In genomic region chr19:38690832-38691231, GRCh38 we compare ENCODE assay signal across 14 cellular contexts. TPM values are rescaled to one million over a fixed set of nuclear protein-coding genes. Genes with fewer than 3 reads are reported as not detected.
DNase-seq lines count a peak whose midpoint lies in the region; ATAC-seq and TF ChIP-seq lines count a peak whose summit lies in the region.
"Had no signal": no experiment of that assay in that cellular context is flagged by ENCODE, and none has a peak within 500 bp of the region (broad histone marks: within the 10 kb centered on the region; RNA-seq: fewer than 3 reads in every experiment).

No MANE protein-coding gene starts in this region.

- TF ChIP-seq CTCF in heart left ventricle (IDR thresholded peaks at IDR 0.05), result no peak
- no peak for TF ChIP-seq CTCF in neural crest cell (conservative IDR thresholded peaks at IDR 0.05)
- no peak for TF ChIP-seq CTCF in uterus (IDR thresholded peaks at IDR 0.05)
- TF ChIP-seq CTCF in GM13976 (IDR thresholded peaks at IDR 0.05; ENCODE audit: borderline replicate concordance, control extremely low read depth, extremely low read depth, insufficient read depth, missing control alignments), result no peak

- in situ Hi-C loops in GM13976 (cut with MboI; ENCODE audit: low sequenced_read_pairs, unreplicated experiment), result no loop called here

- no peaks in the 10 kb centered on the region for H3K9me3 Mint-ChIP-seq in neural crest cell
- H3K9me3 Mint-ChIP-seq: activated naive CD4-positive, alpha-beta T cell treated with anti-CD3 and anti-CD28 coated beads, Interleukin-2, amount 50 U/mL, for 72 hours had no signal

- H3K27me3 Mint-ChIP-seq in neural crest cell (ENCODE audit: low read depth), result no peaks in the 10 kb centered on the region

- peaks cover 77% of the 10 kb centered on the region for H3K4me1 Mint-ChIP-seq in neural crest cell

- H3K9me3 ChIP-seq in heart left ventricle (no peaks in the 10 kb centered on the region), uterus (no peaks in the 10 kb centered on the region)
- no peaks in the 10 kb centered on the region for H3K9me3 ChIP-seq in effector memory CD4-positive, alpha-beta T cell (ENCODE audit: control insufficient read depth, low read length)
- H3K9me3 ChIP-seq: pancreas had no signal

- H3K4me3 Mint-ChIP-seq in neural crest cell, result peak overlapping the region; percentile 44

- DNase-seq in heart left ventricle (no peak), left cardiac atrium (no peak), neural crest cell (ENCODE audit: low read depth, low spot score) (no peak), uterus (no peak), mesenteric fat pad (ENCODE audit: low spot score) (no peak), activated T-cell treated with anti-CD3 and anti-CD28 coated beads for 4 hours (no peak), GM13976 (ENCODE audit: low spot score) (no peak)
- DNase-seq in effector memory CD4-positive, alpha-beta T cell, result no peak
- DNase-seq: activated CD4-positive, alpha-beta T cell treated with anti-CD3 and anti-CD28 coated beads for 48 hours; effector CD4-positive, alpha-beta T cell; pancreas; SHP77 treated with DMSO at 0.1 percent for 48 hours had no signal

- ATAC-seq in heart left ventricle (no peak), left cardiac atrium (no peak)
- ATAC-seq: activated naive CD4-positive, alpha-beta T cell treated with anti-CD3 and anti-CD28 coated beads, Interleukin-2, amount 50 U/mL, for 72 hours; pancreas had no signal

- H3K4me1 ChIP-seq in heart left ventricle (peaks cover 31 to 100% (median 85%) of the 10 kb centered on the region in 12 donors), uterus (peaks cover 4 to 19% of the 10 kb centered on the region in 2 donors)
- H3K4me1 ChIP-seq in effector memory CD4-positive, alpha-beta T cell (ENCODE audit: control insufficient read depth, insufficient read depth, low read length, poor library complexity, severe bottlenecking), result peaks cover 64% of the 10 kb centered on the region

- TF ChIP-seq POLR2A in heart left ventricle (IDR thresholded peaks at IDR 0.05) (no peak), uterus (IDR thresholded peaks at IDR 0.05) (no peak)

- H3K27me3 ChIP-seq in heart left ventricle (no peaks in the 10 kb centered on the region), uterus (no peaks in the 10 kb centered on the region)
- H3K27me3 ChIP-seq in effector memory CD4-positive, alpha-beta T cell (replicated peaks; ENCODE audit: control insufficient read depth, insufficient read depth, low read length, poor library complexity, severe bottlenecking), result no peaks in the 10 kb centered on the region
- H3K27me3 ChIP-seq: pancreas had no signal

- H3K4me3 ChIP-seq in heart left ventricle (no peak overlapping the region), uterus (no peak overlapping the region)
- no peak overlapping the region for H3K4me3 ChIP-seq in effector memory CD4-positive, alpha-beta T cell (ENCODE audit: insufficient read depth, low read depth, low read length, poor library complexity, severe bottlenecking)
- H3K4me3 ChIP-seq: pancreas had no signal

- 82 to 91% (median 84%) methylated on average over 7 of the region's 7 CpGs for WGBS in heart left ventricle, 4 donors

- H3K36me3 ChIP-seq in heart left ventricle, result peaks cover 0 to 24% (median 9%) of the 10 kb centered on the region in 9 donors
- peaks cover 3% of the 10 kb centered on the region for H3K36me3 ChIP-seq in effector memory CD4-positive, alpha-beta T cell (ENCODE audit: control insufficient read depth, insufficient read depth, low read length)
- H3K36me3 ChIP-seq in uterus, result no peaks in the 10 kb centered on the region

- peaks cover 10% of the 10 kb centered on the region for H3K36me3 Mint-ChIP-seq in neural crest cell (ENCODE audit: low read depth)

- intact Hi-C loops in heart left ventricle (cut with DNase I) (loop anchor here in 4 of 10 donors (5.0 kb wide), 2 partner anchors 34 to 39 kb away; no protein-coding TSS in a partner anchor), left cardiac atrium (cut with DNase I) (no loop called here), uterus (cut with DNase I; ENCODE audit: low total_unique reads) (loop anchor here (5.0 kb wide), 1 partner anchor 39 kb away; no protein-coding TSS in a partner anchor)

- H3K27ac ChIP-seq in heart left ventricle, result peak overlapping the region; percentile 74 to 96 (median 90)
- peak overlapping the region; percentile 15 for H3K27ac ChIP-seq in effector memory CD4-positive, alpha-beta T cell (ENCODE audit: insufficient read depth, low read length, poor library complexity, severe bottlenecking)
- H3K27ac ChIP-seq in uterus, result peak overlapping the region; percentile 95 to 100
- H3K27ac ChIP-seq: KMS-11 had no signal

- H3K27ac Mint-ChIP-seq in neural crest cell (ENCODE audit: unreplicated experiment), result peak overlapping the region; percentile 24

RNA-seq across cellular contexts. Expression of gene ACTN4, which starts 43.4 kb away (rescaled TPM):
- total RNA-seq in heart left ventricle (100 to 1,000 TPM; 124 to 307 (median 154) TPM), left cardiac atrium (100 to 1,000 TPM; 160 to 333 TPM), neural crest cell (324 and 335 TPM in 2 replicates), uterus (100 to 1,000 TPM; 259 to 844 (median 429) TPM), mesenteric fat pad (431 TPM)
- 100 to 1,000 TPM; 100 to 107 TPM for polyA plus RNA-seq in heart left ventricle

RNA-seq across cellular contexts. Expression of gene CAPN12, which starts 53.4 kb away (rescaled TPM):
- total RNA-seq in heart left ventricle (1 to 10 TPM in 2 of 9 donors, under 1 TPM in 7; 0.36 to 1.8 (median 0.72) TPM), left cardiac atrium (under 1 TPM; 0.77 to 0.81 TPM), neural crest cell (not detected in 2 replicates), uterus (1 to 10 TPM in 2 of 4 donors, under 1 TPM in 1, not detected in 1; 0.83 to 8.4 (median 8.2) TPM), mesenteric fat pad (1.3 TPM)
- polyA plus RNA-seq in heart left ventricle, result 1 to 10 TPM in 1 of 2 donors, under 1 TPM in 1; 0.91 to 1.4 TPM

Comparison
In these comparisons a context has a peak if more than half of its experiments do, and no peak if none do; other contexts are left out.
1. H3K27ac ChIP-seq: peak in every context shown above with its lines; median percentile 98 in uterus; 90 in heart left ventricle; 15 in effector memory CD4-positive, alpha-beta T cell.